2 cellular contexts compared by ENCODE assay signal in the genomic region with DNA sequence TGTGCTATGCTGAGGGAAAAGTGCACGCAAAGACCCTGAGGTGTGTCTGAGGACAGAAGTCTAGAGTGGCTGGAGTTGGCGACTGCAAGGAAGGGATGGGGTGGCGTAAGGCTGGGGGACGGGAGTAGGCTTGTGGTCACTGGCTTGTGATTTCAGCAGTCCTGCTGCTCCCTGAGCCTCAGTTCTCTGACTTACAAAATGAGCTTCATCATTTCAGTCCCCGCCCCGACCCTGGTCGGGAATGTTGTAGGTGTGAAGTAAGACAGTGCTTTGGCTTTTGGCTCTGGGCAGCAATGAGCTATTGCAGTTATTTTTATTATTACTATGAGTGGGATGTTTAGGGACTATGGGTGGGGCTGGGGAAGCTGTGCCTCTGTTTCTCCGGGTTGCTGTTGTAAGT.
TF ChIP-seq lines count a peak whose summit lies in the region.

No MANE protein-coding gene starts in this region.

TF ChIP-seq in H1, 55 proteins besides CTCF, POLR2A, EP300 and RAD21 (continued from another document):
- no peak for TF ChIP-seq EZH2 (IDR thresholded peaks at IDR 0.05; ENCODE audit: low read depth, low read length, severe bottlenecking)
- TF ChIP-seq TCF12 (IDR thresholded peaks at IDR 0.05; ENCODE audit: low read depth, low read length), result no peak

TF ChIP-seq in SK-N-SH treated with all-trans-retinoic acid at 6 μM for 48 hours, 23 proteins besides CTCF, POLR2A, EP300 and RAD21 (continued from another document):
- TF ChIP-seq, protein P1, sequence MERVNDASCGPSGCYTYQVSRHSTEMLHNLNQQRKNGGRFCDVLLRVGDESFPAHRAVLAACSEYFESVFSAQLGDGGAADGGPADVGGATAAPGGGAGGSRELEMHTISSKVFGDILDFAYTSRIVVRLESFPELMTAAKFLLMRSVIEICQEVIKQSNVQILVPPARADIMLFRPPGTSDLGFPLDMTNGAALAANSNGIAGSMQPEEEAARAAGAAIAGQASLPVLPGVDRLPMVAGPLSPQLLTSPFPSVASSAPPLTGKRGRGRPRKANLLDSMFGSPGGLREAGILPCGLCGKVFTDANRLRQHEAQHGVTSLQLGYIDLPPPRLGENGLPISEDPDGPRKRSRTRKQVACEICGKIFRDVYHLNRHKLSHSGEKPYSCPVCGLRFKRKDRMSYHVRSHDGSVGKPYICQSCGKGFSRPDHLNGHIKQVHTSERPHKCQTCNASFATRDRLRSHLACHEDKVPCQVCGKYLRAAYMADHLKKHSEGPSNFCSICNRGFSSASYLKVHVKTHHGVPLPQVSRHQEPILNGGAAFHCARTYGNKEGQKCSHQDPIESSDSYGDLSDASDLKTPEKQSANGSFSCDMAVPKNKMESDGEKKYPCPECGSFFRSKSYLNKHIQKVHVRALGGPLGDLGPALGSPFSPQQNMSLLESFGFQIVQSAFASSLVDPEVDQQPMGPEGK (CRISPR knock-in tag; IDR thresholded peaks at IDR 0.05; ENCODE audit: borderline replicate concordance), result no peak
- TF ChIP-seq PPARA (CRISPR knock-in tag; IDR thresholded peaks at IDR 0.05; ENCODE audit: borderline replicate concordance), result no peak
- TF ChIP-seq TOX (CRISPR knock-in tag; IDR thresholded peaks at IDR 0.05; ENCODE audit: borderline replicate concordance), result no peak
- no peak for TF ChIP-seq SNAI2 (CRISPR knock-in tag; IDR thresholded peaks at IDR 0.05)
